In the genomic region with DNA sequence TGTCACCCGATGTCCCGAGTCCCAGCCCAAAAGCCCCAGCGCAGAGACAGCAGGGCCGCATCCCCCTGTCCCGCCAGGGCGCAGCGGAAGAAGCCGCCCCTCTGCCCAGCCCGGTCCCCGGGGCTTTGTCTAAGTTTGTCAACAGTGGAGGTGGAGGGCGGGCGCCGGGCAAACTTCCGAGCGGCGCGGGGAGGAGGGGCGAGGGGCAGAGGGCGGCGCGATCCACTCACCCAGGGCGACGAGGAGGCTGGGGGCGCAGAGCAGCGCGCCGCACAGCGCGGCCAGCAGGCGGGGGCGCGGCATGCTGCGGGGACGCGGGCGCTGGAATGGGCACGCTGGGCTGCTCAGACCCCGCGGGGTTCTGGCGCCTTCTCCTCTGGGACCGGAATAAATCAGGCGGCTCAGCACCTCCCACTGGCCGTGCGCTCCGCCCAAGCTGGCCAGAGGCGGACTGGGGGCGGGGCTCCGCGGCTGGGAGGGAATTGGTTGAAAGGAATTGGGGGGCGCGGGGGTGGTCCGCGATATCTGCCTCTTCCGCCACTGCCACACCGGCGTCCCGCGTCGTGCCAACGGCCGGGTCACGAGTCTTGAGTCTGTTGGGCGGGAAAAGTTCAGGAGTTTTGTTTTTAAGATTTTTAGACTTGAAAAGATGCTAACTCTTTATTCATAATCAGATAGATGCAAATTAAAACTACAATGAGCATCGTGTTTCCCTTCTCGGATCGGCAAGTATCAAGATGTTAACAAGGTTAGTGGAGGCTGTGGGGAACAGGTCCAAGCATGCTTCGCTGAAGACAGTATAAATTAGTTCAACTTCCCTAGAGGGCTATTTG, we compare ENCODE assay signal across 1 cellular context.
TF ChIP-seq lines count a peak whose summit lies in the region.

A gene with protein sequence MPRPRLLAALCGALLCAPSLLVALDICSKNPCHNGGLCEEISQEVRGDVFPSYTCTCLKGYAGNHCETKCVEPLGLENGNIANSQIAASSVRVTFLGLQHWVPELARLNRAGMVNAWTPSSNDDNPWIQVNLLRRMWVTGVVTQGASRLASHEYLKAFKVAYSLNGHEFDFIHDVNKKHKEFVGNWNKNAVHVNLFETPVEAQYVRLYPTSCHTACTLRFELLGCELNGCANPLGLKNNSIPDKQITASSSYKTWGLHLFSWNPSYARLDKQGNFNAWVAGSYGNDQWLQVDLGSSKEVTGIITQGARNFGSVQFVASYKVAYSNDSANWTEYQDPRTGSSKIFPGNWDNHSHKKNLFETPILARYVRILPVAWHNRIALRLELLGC (minus strand): TSS at position 363 of the 833 bp plus-strand sequence. CDS start 60 bp downstream, at position 303.

TF ChIP-seq in K562, 482 proteins besides CTCF, POLR2A, EP300 and RAD21 (continued from another document and continues in another):
- TF ChIP-seq ZNF407 (IDR thresholded peaks at IDR 0.05; ENCODE audit: low read depth) (no peak), SMARCA5 (IDR thresholded peaks at IDR 0.05) (no peak), RAD51 (IDR thresholded peaks at IDR 0.05; ENCODE audit: borderline replicate concordance, low read depth) (no peak), ZNF696 (CRISPR knock-in tag; conservative IDR thresholded peaks at IDR 0.05) (no peak), ERF (CRISPR knock-in tag; IDR thresholded peaks at IDR 0.05) (no peak), ZNF511 (CRISPR knock-in tag; IDR thresholded peaks at IDR 0.05) (peak; percentile 56; the same call in 1 of the 2 replicates), NCOA2 (IDR thresholded peaks at IDR 0.05; ENCODE audit: partially characterized antibody in 2 of 2) (no peak), ETV1 (tag; conservative IDR thresholded peaks at IDR 0.05; ENCODE audit: low read depth) (no peak), POLR2AphosphoS2 (IDR thresholded peaks at IDR 0.05; ENCODE audit: low read length) (no peak; the same call in 1 of the 2 replicates), ZC3H4 (CRISPR knock-in tag; IDR thresholded peaks at IDR 0.05; ENCODE audit: borderline replicate concordance) (no peak), FIP1L1 (IDR thresholded peaks at IDR 0.05; ENCODE audit: low read depth, low read length, poor library complexity, severe bottlenecking) (no peak), PHB2 (IDR thresholded peaks at IDR 0.05; ENCODE audit: low read depth) (no peak), ZNF507 (tag; conservative IDR thresholded peaks at IDR 0.05) (no peak), KLF1 (tag; IDR thresholded peaks at IDR 0.05) (no peak), ZNF24 (IDR thresholded peaks at IDR 0.05) (no peak), ATF7 (IDR thresholded peaks at IDR 0.05) (peak; percentile 40; the same call in 1 of the 2 replicates), ZNF740 (CRISPR knock-in tag; IDR thresholded peaks at IDR 0.05) (no peak), ZNF740 (tag; IDR thresholded peaks at IDR 0.05) (no peak; a peak in 1 of 4 replicates), MYC (IDR thresholded peaks at IDR 0.05; ENCODE audit: low read depth, low read length) (0 out of 2 replicates have a peak, but pooled peaks have one; percentile 42), MYC (CRISPR knock-in tag; IDR thresholded peaks at IDR 0.05; ENCODE audit: borderline replicate concordance, low read depth) (no peak), CEBPG (CRISPR knock-in tag; IDR thresholded peaks at IDR 0.05) (no peak), CEBPG (tag; conservative IDR thresholded peaks at IDR 0.05 in 1 of 2, IDR thresholded peaks at IDR 0.05 in 1 of 2) (no peak), MAX (CRISPR knock-in tag; IDR thresholded peaks at IDR 0.05) (peak; percentile 67), ARNT (IDR thresholded peaks at IDR 0.05) (no peak), ZBTB34 (CRISPR knock-in tag; IDR thresholded peaks at IDR 0.05) (no peak), CHD1 (IDR thresholded peaks at IDR 0.05; ENCODE audit: low read length) (no peak)
- TF ChIP-seq, protein P1, sequence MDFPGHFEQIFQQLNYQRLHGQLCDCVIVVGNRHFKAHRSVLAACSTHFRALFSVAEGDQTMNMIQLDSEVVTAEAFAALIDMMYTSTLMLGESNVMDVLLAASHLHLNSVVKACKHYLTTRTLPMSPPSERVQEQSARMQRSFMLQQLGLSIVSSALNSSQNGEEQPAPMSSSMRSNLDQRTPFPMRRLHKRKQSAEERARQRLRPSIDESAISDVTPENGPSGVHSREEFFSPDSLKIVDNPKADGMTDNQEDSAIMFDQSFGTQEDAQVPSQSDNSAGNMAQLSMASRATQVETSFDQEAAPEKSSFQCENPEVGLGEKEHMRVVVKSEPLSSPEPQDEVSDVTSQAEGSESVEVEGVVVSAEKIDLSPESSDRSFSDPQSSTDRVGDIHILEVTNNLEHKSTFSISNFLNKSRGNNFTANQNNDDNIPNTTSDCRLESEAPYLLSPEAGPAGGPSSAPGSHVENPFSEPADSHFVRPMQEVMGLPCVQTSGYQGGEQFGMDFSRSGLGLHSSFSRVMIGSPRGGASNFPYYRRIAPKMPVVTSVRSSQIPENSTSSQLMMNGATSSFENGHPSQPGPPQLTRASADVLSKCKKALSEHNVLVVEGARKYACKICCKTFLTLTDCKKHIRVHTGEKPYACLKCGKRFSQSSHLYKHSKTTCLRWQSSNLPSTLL (IDR thresholded peaks at IDR 0.05): no peak
- TF ChIP-seq, protein P2, sequence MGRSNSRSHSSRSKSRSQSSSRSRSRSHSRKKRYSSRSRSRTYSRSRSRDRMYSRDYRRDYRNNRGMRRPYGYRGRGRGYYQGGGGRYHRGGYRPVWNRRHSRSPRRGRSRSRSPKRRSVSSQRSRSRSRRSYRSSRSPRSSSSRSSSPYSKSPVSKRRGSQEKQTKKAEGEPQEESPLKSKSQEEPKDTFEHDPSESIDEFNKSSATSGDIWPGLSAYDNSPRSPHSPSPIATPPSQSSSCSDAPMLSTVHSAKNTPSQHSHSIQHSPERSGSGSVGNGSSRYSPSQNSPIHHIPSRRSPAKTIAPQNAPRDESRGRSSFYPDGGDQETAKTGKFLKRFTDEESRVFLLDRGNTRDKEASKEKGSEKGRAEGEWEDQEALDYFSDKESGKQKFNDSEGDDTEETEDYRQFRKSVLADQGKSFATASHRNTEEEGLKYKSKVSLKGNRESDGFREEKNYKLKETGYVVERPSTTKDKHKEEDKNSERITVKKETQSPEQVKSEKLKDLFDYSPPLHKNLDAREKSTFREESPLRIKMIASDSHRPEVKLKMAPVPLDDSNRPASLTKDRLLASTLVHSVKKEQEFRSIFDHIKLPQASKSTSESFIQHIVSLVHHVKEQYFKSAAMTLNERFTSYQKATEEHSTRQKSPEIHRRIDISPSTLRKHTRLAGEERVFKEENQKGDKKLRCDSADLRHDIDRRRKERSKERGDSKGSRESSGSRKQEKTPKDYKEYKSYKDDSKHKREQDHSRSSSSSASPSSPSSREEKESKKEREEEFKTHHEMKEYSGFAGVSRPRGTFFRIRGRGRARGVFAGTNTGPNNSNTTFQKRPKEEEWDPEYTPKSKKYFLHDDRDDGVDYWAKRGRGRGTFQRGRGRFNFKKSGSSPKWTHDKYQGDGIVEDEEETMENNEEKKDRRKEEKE (IDR thresholded peaks at IDR 0.05; ENCODE audit: borderline replicate concordance in 1 of 2, control insufficient read depth in 1 of 2, low read depth in 2 of 2, low read length in 1 of 2): no peak
- TF ChIP-seq, protein P3, sequence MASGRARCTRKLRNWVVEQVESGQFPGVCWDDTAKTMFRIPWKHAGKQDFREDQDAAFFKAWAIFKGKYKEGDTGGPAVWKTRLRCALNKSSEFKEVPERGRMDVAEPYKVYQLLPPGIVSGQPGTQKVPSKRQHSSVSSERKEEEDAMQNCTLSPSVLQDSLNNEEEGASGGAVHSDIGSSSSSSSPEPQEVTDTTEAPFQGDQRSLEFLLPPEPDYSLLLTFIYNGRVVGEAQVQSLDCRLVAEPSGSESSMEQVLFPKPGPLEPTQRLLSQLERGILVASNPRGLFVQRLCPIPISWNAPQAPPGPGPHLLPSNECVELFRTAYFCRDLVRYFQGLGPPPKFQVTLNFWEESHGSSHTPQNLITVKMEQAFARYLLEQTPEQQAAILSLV (tag; IDR thresholded peaks at IDR 0.05): no peak
- TF ChIP-seq, protein P4, sequence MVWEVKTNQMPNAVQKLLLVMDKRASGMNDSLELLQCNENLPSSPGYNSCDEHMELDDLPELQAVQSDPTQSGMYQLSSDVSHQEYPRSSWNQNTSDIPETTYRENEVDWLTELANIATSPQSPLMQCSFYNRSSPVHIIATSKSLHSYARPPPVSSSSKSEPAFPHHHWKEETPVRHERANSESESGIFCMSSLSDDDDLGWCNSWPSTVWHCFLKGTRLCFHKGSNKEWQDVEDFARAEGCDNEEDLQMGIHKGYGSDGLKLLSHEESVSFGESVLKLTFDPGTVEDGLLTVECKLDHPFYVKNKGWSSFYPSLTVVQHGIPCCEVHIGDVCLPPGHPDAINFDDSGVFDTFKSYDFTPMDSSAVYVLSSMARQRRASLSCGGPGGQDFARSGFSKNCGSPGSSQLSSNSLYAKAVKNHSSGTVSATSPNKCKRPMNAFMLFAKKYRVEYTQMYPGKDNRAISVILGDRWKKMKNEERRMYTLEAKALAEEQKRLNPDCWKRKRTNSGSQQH (CRISPR knock-in tag; IDR thresholded peaks at IDR 0.05): no peak
